Comparison of ENCODE assay signal across 12 cellular contexts in genomic region chr13:90445179-90445578, GRCh38.
DNase-seq lines count a peak whose midpoint lies in the region; ATAC-seq, FAIRE-seq and TF ChIP-seq lines count a peak whose summit lies in the region.
"Had no signal": no experiment of that assay in that cellular context is flagged by ENCODE, and none has a peak within 500 bp of the region (broad histone marks: within the 10 kb centered on the region; RNA-seq: fewer than 3 reads in every experiment).

No MANE protein-coding gene starts in this region.

- no CpG with 5 or more reads among the region's 2 CpGs for WGBS in mesendoderm (ENCODE audit: extremely low coverage, insufficient coverage, low lambda C conversion rate)

- no peak for TF ChIP-seq POLR2A in GM12891 (IDR thresholded peaks at IDR 0.05; ENCODE audit: low read depth, low read length)

- no peak overlapping the region for H3K4me3 ChIP-seq in AG10803 (ENCODE audit: low read length)
- peak overlapping the region; percentile 31 for H3K4me3 ChIP-seq in coronary artery
- no peak overlapping the region for H3K4me3 ChIP-seq in mesendoderm (ENCODE audit: low read length)
- H3K4me3 ChIP-seq: tibial nerve had no signal

- H2BK5ac ChIP-seq in mesendoderm (ENCODE audit: low read length): no peak overlapping the region

- no peak overlapping the region for H2BK120ac ChIP-seq in mesendoderm (ENCODE audit: low read depth, low read length)

- no peak overlapping the region for H4K5ac ChIP-seq in mesendoderm (ENCODE audit: low read length)

- peak; percentile 96 for DNase-seq in AG10803 (ENCODE audit: low read depth)
- DNase-seq in LHCN-M2 (ENCODE audit: low read depth): peak; percentile 91
- DNase-seq in coronary artery (ENCODE audit: low spot score): no peak
- DNase-seq in mesendoderm: peak; percentile 90
- no peak for DNase-seq in GM12891 (ENCODE audit: insufficient read length, low spot score)
- no peak for DNase-seq in 8988T
- DNase-seq: DMS153, NCI-H2227 treated with DMSO at 0.1 percent for 48 hours had no signal

- H3K18ac ChIP-seq in mesendoderm (ENCODE audit: low read length): no peak overlapping the region

- H3K27ac ChIP-seq in coronary artery (peak overlapping the region; percentile 42 to 78), mesendoderm (ENCODE audit: low read depth, low read length) (no peak overlapping the region)
- H3K27ac ChIP-seq: tibial nerve, VCaP had no signal

- H3K27me3 ChIP-seq in mesendoderm (ENCODE audit: insufficient read depth, low read length, poor library complexity): no peaks in the 10 kb centered on the region
- H3K27me3 ChIP-seq: tibial nerve had no signal

- peaks cover 4% of the 10 kb centered on the region for H3K4me1 ChIP-seq in mesendoderm (ENCODE audit: control insufficient read depth, low read depth, low read length)

- no peak for FAIRE-seq in GM12891 (lab: Jason Lieb, UNC)

- no peak overlapping the region for H2AK5ac ChIP-seq in mesendoderm (ENCODE audit: low read length)

- H3K79me1 ChIP-seq in mesendoderm (ENCODE audit: low read length): no peaks in the 10 kb centered on the region

- H3K36me3 ChIP-seq in mesendoderm (ENCODE audit: control insufficient read depth, insufficient read depth, low read length): no peaks in the 10 kb centered on the region
- H3K36me3 ChIP-seq: tibial nerve had no signal

- no peak for ATAC-seq in GM18502 (IDR thresholded peaks at IDR 0.05; ENCODE audit: poor library complexity, unreplicated experiment)
- no peak for ATAC-seq in GM21529 (IDR thresholded peaks at IDR 0.05; ENCODE audit: unreplicated experiment)

- no peak overlapping the region for H3K4me2 ChIP-seq in mesendoderm (ENCODE audit: low read length)

- H3K4ac ChIP-seq in mesendoderm (ENCODE audit: low read depth, low read length): no peak overlapping the region

- no peak overlapping the region for H3K56ac ChIP-seq in mesendoderm (ENCODE audit: low read length)

- no peak overlapping the region for H4K8ac ChIP-seq in mesendoderm (ENCODE audit: low read depth, low read length)

- H2BK15ac ChIP-seq in mesendoderm (replicated peaks; ENCODE audit: low read depth): no peak overlapping the region

- TF ChIP-seq CTCF in AG10803 (conservative IDR thresholded peaks at IDR 0.05; ENCODE audit: low read length) (no peak), coronary artery (IDR thresholded peaks at IDR 0.05) (no peak)

- no peak overlapping the region for H3K9ac ChIP-seq in mesendoderm (ENCODE audit: low read length)

- H3K79me2 ChIP-seq in mesendoderm (ENCODE audit: control insufficient read depth, insufficient read depth, low read length): no peaks in the 10 kb centered on the region

- H3K23ac ChIP-seq in mesendoderm (ENCODE audit: low read length): no peak overlapping the region

TF ChIP-seq in GM12891, 5 proteins besides CTCF, POLR2A, EP300 and RAD21:
- no peak for TF ChIP-seq SPI1 (IDR thresholded peaks at IDR 0.05; ENCODE audit: low read depth, low read length)
- no peak for TF ChIP-seq POU2F2 (IDR thresholded peaks at IDR 0.05; ENCODE audit: low read depth, low read length)
- no peak for TF ChIP-seq POLR2AphosphoS5 (IDR thresholded peaks at IDR 0.05; ENCODE audit: low read depth, low read length)
- no peak for TF ChIP-seq TAF1 (IDR thresholded peaks at IDR 0.05; ENCODE audit: low read depth, low read length)
- TF ChIP-seq PAX5 (IDR thresholded peaks at IDR 0.05; ENCODE audit: insufficient read depth, low read length, severe bottlenecking): no peak

Comparison
In these comparisons a context has a peak if more than half of its experiments do, and no peak if none do; other contexts are left out.
1. DNase-seq: peak in AG10803 (single experiment), LHCN-M2 (single experiment) and mesendoderm (single experiment); none in coronary artery (single experiment), GM12891 (single experiment) and 8988T (single experiment).